In genomic region chr6:170525795-170526194, GRCh38 we compare ENCODE assay signal across 24 cellular contexts. TPM values are rescaled to one million over a fixed set of nuclear protein-coding genes. Genes with fewer than 3 reads are reported as not detected.
DNase-seq lines count a peak whose midpoint lies in the region; ATAC-seq, FAIRE-seq and TF ChIP-seq lines count a peak whose summit lies in the region.
"Had no signal": no experiment of that assay in that cellular context is flagged by ENCODE, and none has a peak within 500 bp of the region (broad histone marks: within the 10 kb centered on the region; RNA-seq: fewer than 3 reads in every experiment).

No MANE protein-coding gene starts in this region.

- H3K36me3 ChIP-seq in H1 (ENCODE audit: control insufficient read depth in 2 of 4, insufficient read depth in 4 of 4, low read length in 3 of 4) = no peaks in the 10 kb centered on the region; a peak in 1 of 8 replicates
- H3K36me3 ChIP-seq in neural cell (ENCODE audit: insufficient read depth, low read length) = no peaks in the 10 kb centered on the region
- H3K36me3 ChIP-seq in skeletal muscle tissue (ENCODE audit: control insufficient read depth in 3 of 3, insufficient read depth in 3 of 3, low read length in 3 of 3) = no peaks in the 10 kb centered on the region
- H3K36me3 ChIP-seq: BE2C; BLaER1 treated with 17β-estradiol and CSF1 and Interleukin-3, amounts not matched to agents 10 nM and 100 nM had no signal

- intact Hi-C loops in left cardiac atrium (cut with DNase I) = loop anchor here (5.0 to 10.0 kb wide), 4 partner anchors 228 to 733 kb away; partner anchors contain the start of gene DLL1 (in 1 of the 2)

- H3K9me2 ChIP-seq in neural cell (ENCODE audit: insufficient read depth, low read length) = no peaks in the 10 kb centered on the region

- FAIRE-seq in H1 (lab: Jason Lieb, UNC) = no peak
- no peak for FAIRE-seq in D721Med (lab: Jason Lieb, UNC)
- FAIRE-seq: A549, GM12891, GM18507 had no signal

- no peak for TF ChIP-seq RAD21 in H1 (IDR thresholded peaks at IDR 0.05 in 1 of 2, conservative IDR thresholded peaks at IDR 0.05 in 1 of 2; ENCODE audit: low read depth in 2 of 2, low read length in 2 of 2)
- TF ChIP-seq RAD21 in neural cell (conservative IDR thresholded peaks at IDR 0.05) = no peak

- WGBS in H1 (ENCODE audit: extremely low coverage in 1 of 2, insufficient coverage in 1 of 2, insufficient read length in 1 of 2, insufficient replicate concordance in 2 of 2, low coverage in 1 of 2, low lambda C conversion rate in 2 of 2, missing lambda C conversion rate in 1 of 2), 2 experiments = 91% methylated on average over 7 of the region's 7 CpGs; no CpG with 5 or more reads in 1 of the 2 experiments

- H4K20me1 ChIP-seq in H1 (replicated peaks in 1 of 2; ENCODE audit: control insufficient read depth in 1 of 2, insufficient read depth in 2 of 2, low read length in 2 of 2) (no peaks in the 10 kb centered on the region), neural cell (ENCODE audit: insufficient read depth) (no peaks in the 10 kb centered on the region)

- H3K4me2 ChIP-seq in H1 (ENCODE audit: insufficient read depth in 1 of 2, low read depth in 2 of 2, low read length in 2 of 2) = no peak overlapping the region
- no peak overlapping the region for H3K4me2 ChIP-seq in neural cell (ENCODE audit: low read length)
- H3K4me2 ChIP-seq: A549; BLaER1 treated with 17β-estradiol and CSF1 and Interleukin-3, amounts not matched to agents 10 nM and 100 nM had no signal

- no peak overlapping the region for H3K14ac ChIP-seq in H1 (ENCODE audit: insufficient read length)

- H2AFZ ChIP-seq in H1 (ENCODE audit: low read length) (no peak overlapping the region), neural cell (ENCODE audit: low read depth, low read length) (no peak overlapping the region)

- H2BK5ac ChIP-seq in H1 (ENCODE audit: low read depth, low read length) = no peak overlapping the region

- POLR2A ChIA-PET in HEK293T (lab: Yijun Ruan, JAX) (no interaction called here), H1 (lab: Charles Lee; ENCODE audit: partially characterized antibody) (interaction anchor here (0.8 kb wide), 1 partner anchor 26 kb away, joined by 4 read pairs; no protein-coding TSS in a partner anchor)

- no peak overlapping the region for H3K56ac ChIP-seq in H1 (replicated peaks; ENCODE audit: insufficient read length, low read depth, low read length)

- no peak overlapping the region for H2BK12ac ChIP-seq in H1 (ENCODE audit: low read depth, low read length)

- CTCF ChIA-PET in HEK293T (lab: Yijun Ruan, JAX) = no interaction called here
- CTCF ChIA-PET in H1 (lab: Charles Lee; ENCODE audit: partially characterized antibody) = interaction anchor here (1.2 kb wide), 1 partner anchor 9 kb away, joined by 3 read pairs; no protein-coding TSS in a partner anchor

- H2BK20ac ChIP-seq in H1 (ENCODE audit: low read length) = no peak overlapping the region

- no peak for TF ChIP-seq EP300 in H1 (IDR thresholded peaks at IDR 0.05; ENCODE audit: borderline replicate concordance in 1 of 2, low read depth in 2 of 2, low read length in 2 of 2)
- no peak for TF ChIP-seq EP300 in neural cell (conservative IDR thresholded peaks at IDR 0.05; ENCODE audit: poor library complexity, severe bottlenecking)

- no peaks in the 10 kb centered on the region for H3K4me1 ChIP-seq in H1 (replicated peaks in 1 of 4; ENCODE audit: control insufficient read depth in 3 of 4, insufficient read depth in 4 of 4, low read length in 3 of 4)
- peaks cover 28 to 41% (median 34%) of the 10 kb centered on the region in 3 donors for H3K4me1 ChIP-seq in skeletal muscle tissue (ENCODE audit: control insufficient read depth in 3 of 3, insufficient read depth in 3 of 3, low read length in 3 of 3)
- H3K4me1 ChIP-seq: A549 had no signal

- H3K27me3 ChIP-seq in H1 (replicated peaks in 1 of 4; ENCODE audit: control insufficient read depth in 3 of 4, extremely low read depth in 1 of 4, insufficient read depth in 3 of 4, low read length in 3 of 4) = no peaks in the 10 kb centered on the region
- no peaks in the 10 kb centered on the region for H3K27me3 ChIP-seq in neural cell (ENCODE audit: insufficient read depth, low read depth, low read length)
- no peaks in the 10 kb centered on the region for H3K27me3 ChIP-seq in skeletal muscle tissue (ENCODE audit: control insufficient read depth in 3 of 3, insufficient read depth in 3 of 3, low read length in 3 of 3)
- H3K27me3 ChIP-seq: BLaER1 treated with 17β-estradiol and CSF1 and Interleukin-3, amounts not matched to agents 10 nM and 100 nM had no signal

- H3K9me3 ChIP-seq in H1 (ENCODE audit: insufficient read depth in 2 of 2, low read depth in 1 of 2, low read length in 1 of 2) = no peaks in the 10 kb centered on the region
- H3K9me3 ChIP-seq in neural cell (ENCODE audit: low read length) = no peaks in the 10 kb centered on the region
- no peaks in the 10 kb centered on the region for H3K9me3 ChIP-seq in skeletal muscle tissue (ENCODE audit: control insufficient read depth in 3 of 3, low read length in 3 of 3)
- H3K9me3 ChIP-seq: A549; BE2C; BLaER1 treated with 17β-estradiol and CSF1 and Interleukin-3, amounts not matched to agents 10 nM and 100 nM had no signal

- H3K79me2 ChIP-seq in H1 (ENCODE audit: control insufficient read depth in 1 of 2, insufficient read depth in 2 of 2, low read length in 2 of 2) (no peaks in the 10 kb centered on the region), neural cell (replicated peaks; ENCODE audit: insufficient read depth, low read length) (no peaks in the 10 kb centered on the region)

- peak overlapping the region; percentile 18 for H4K91ac ChIP-seq in H1 (replicated peaks; ENCODE audit: insufficient read length, low read length)

- no peak overlapping the region for H4K5ac ChIP-seq in H1 (ENCODE audit: insufficient read length, low read depth, low read length)

- H3K23ac ChIP-seq in H1 (ENCODE audit: insufficient read length) = no peak overlapping the region

- no peak overlapping the region for H2BK15ac ChIP-seq in H1 (ENCODE audit: low read length)

- no peak overlapping the region for H3K4me3 ChIP-seq in H1 (ENCODE audit: extremely low read depth in 1 of 4, insufficient read depth in 2 of 4, low read depth in 3 of 4, low read length in 4 of 4)
- no peak overlapping the region for H3K4me3 ChIP-seq in neural cell (ENCODE audit: low read length)
- no peak overlapping the region for H3K4me3 ChIP-seq in skeletal muscle tissue (ENCODE audit: low read length in 3 of 3)
- H3K4me3 ChIP-seq: A549; BLaER1 treated with 17β-estradiol and CSF1 and Interleukin-3, amounts not matched to agents 10 nM and 100 nM had no signal

- no peak overlapping the region for H3K9ac ChIP-seq in H1 (replicated peaks in 1 of 4; ENCODE audit: extremely low read depth in 1 of 4, low read depth in 3 of 4, low read length in 3 of 4)
- no peak overlapping the region for H3K9ac ChIP-seq in neural cell (ENCODE audit: low read length)
- H3K9ac ChIP-seq in skeletal muscle tissue (ENCODE audit: low read depth in 1 of 3, low read length in 3 of 3) = no peak overlapping the region
- H3K9ac ChIP-seq: BLaER1 treated with 17β-estradiol and CSF1 and Interleukin-3, amounts not matched to agents 10 nM and 100 nM had no signal

- no peak for DNase-seq in HEK293T (ENCODE audit: extremely low spot score)
- DNase-seq in H1 (ENCODE audit: low read depth in 1 of 2, low spot score in 2 of 2) = no peak
- no peak for DNase-seq in left cardiac atrium
- DNase-seq in D721Med (ENCODE audit: insufficient read length, low spot score) = no peak
- DNase-seq: 8988T; ACHN; AML-193; BE2C; CD4-positive, alpha-beta T cell; CD8-positive, alpha-beta memory T cell; DMS53; DMS79 treated with DMSO at 0.1 percent for 48 hours; GF-D8; GOT3; H7; HFFc6 had no signal

- H3K27ac ChIP-seq in H1 (ENCODE audit: low read depth, low read length) (no peak overlapping the region), neural cell (ENCODE audit: low read length) (peak overlapping the region; percentile 29), skeletal muscle tissue (ENCODE audit: low read depth, low read length) (peak overlapping the region; percentile 3)
- H3K27ac ChIP-seq: A549; BLaER1 treated with 17β-estradiol and CSF1 and Interleukin-3, amounts not matched to agents 10 nM and 100 nM had no signal

- no peaks in the 10 kb centered on the region for H3K79me1 ChIP-seq in H1 (ENCODE audit: low read depth, low read length)

- H3K23me2 ChIP-seq in H1 (ENCODE audit: low read depth, low read length) = no peaks in the 10 kb centered on the region

- H4K8ac ChIP-seq in H1 (ENCODE audit: extremely low read depth, insufficient read depth, low read length) = no peak overlapping the region

- H3F3A ChIP-seq in neural cell (ENCODE audit: insufficient read depth, low read length, poor library complexity, severe bottlenecking) = no peaks in the 10 kb centered on the region

- H3K18ac ChIP-seq in H1 (ENCODE audit: extremely low read depth, low read length) = no peak overlapping the region

- no peak overlapping the region for H2AK5ac ChIP-seq in H1 (ENCODE audit: low read depth, low read length)

- ATAC-seq in left cardiac atrium = no peak
- ATAC-seq in HG02763 (IDR thresholded peaks at IDR 0.05; ENCODE audit: unreplicated experiment) = no peak
- ATAC-seq: A549, HCT116 had no signal

- no peak overlapping the region for H2BK120ac ChIP-seq in H1 (replicated peaks; ENCODE audit: low read depth, low read length)

- no peak overlapping the region for H3K4ac ChIP-seq in H1 (replicated peaks; ENCODE audit: insufficient read length, low read depth, low read length)

- TF ChIP-seq CTCF in H1 (IDR thresholded peaks at IDR 0.05; ENCODE audit: control extremely low read depth in 1 of 3, insufficient read depth in 1 of 3, low read depth in 1 of 3, low read length in 3 of 3) = no peak
- TF ChIP-seq CTCF in neural cell (IDR thresholded peaks at IDR 0.05; ENCODE audit: poor library complexity, severe bottlenecking) = no peak
- TF ChIP-seq CTCF in D721Med (IDR thresholded peaks at IDR 0.05; ENCODE audit: insufficient read depth, missing control alignments) = no peak

- TF ChIP-seq POLR2A in H1 (IDR thresholded peaks at IDR 0.05; ENCODE audit: control extremely low read depth in 1 of 2, low read depth in 2 of 2, low read length in 2 of 2) = no peak

RNA-seq across cellular contexts. Expression of gene PSMB1, which starts 27.3 kb away (rescaled TPM):
- 232 and 237 TPM in 2 replicates for total RNA-seq in H1 (2021; fragmentation: NEBNext Ultra II Directional; extraction: Animal tissue kit (Norgen Biotek cat#: 25700))
- polyA plus RNA-seq in H1 (2011; rRNA removed) (441 and 609 TPM in 2 replicates), neural cell (365 and 381 TPM in 2 replicates)
- polyA plus RNA-seq in H1 (2011; cell fraction: cytosol; rRNA removed) = 515 TPM
- polyA plus RNA-seq in H1 (2011; cell fraction: nucleus; rRNA removed) = 254 TPM
- 340 to 444 TPM (median 382 TPM) in 4 replicates for polyA plus RNA-seq in H1 (2012, experiment 1 of 2)
- 140 TPM for polyA plus RNA-seq in H1 (2012, experiment 2 of 2)
- 282 TPM for polyA plus RNA-seq in H1 (2013, experiment 1 of 2)
- 275 TPM for polyA plus RNA-seq in H1 (2013, experiment 2 of 2)
- 282 and 298 TPM in 2 replicates for polyA minus RNA-seq in H1 (2011; rRNA and poly(A)+ RNA removed)
- polyA minus RNA-seq in H1 (2011; cell fraction: cytosol; rRNA and poly(A)+ RNA removed) = 151 TPM
- 54.8 TPM for polyA minus RNA-seq in H1 (2011; cell fraction: nucleus; rRNA and poly(A)+ RNA removed)
- 176 and 192 TPM in 2 replicates for polyA minus RNA-seq in neural cell
- total RNA-seq in skeletal muscle tissue (244 TPM), left cardiac atrium (100 to 1,000 TPM; 125 to 140 TPM)

RNA-seq across cellular contexts. Expression of gene TBP, which starts 28.4 kb away (rescaled TPM):
- 17.9 and 20.9 TPM in 2 replicates for total RNA-seq in H1 (2021; fragmentation: NEBNext Ultra II Directional; extraction: Animal tissue kit (Norgen Biotek cat#: 25700))
- polyA plus RNA-seq in H1 (2011; rRNA removed) = 17.2 and 21.4 TPM in 2 replicates
- 23.1 TPM for polyA plus RNA-seq in H1 (2011; cell fraction: cytosol; rRNA removed)
- 19.8 TPM for polyA plus RNA-seq in H1 (2011; cell fraction: nucleus; rRNA removed)
- 18.6 to 24.2 TPM (median 20.5 TPM) in 4 replicates for polyA plus RNA-seq in H1 (2012, experiment 1 of 2)
- polyA plus RNA-seq in H1 (2012, experiment 2 of 2) = 6.2 TPM
- 23.2 TPM for polyA plus RNA-seq in H1 (2013, experiment 1 of 2)
- 22.6 TPM for polyA plus RNA-seq in H1 (2013, experiment 2 of 2)
- polyA minus RNA-seq in H1 (2011; rRNA and poly(A)+ RNA removed) = 16.0 and 19.4 TPM in 2 replicates
- 8.8 TPM for polyA minus RNA-seq in H1 (2011; cell fraction: cytosol; rRNA and poly(A)+ RNA removed)
- polyA minus RNA-seq in H1 (2011; cell fraction: nucleus; rRNA and poly(A)+ RNA removed) = 18.7 TPM
- 27.3 and 30.2 TPM in 2 replicates for polyA plus RNA-seq in neural cell
- polyA minus RNA-seq in neural cell = 17.0 and 23.3 TPM in 2 replicates
- 11.0 TPM for total RNA-seq in skeletal muscle tissue
- total RNA-seq in left cardiac atrium = 1 to 10 TPM; 8.8 to 9.7 TPM

RNA-seq across cellular contexts. Expression of gene PDCD2, which starts 58.6 kb away (rescaled TPM):
- 104 and 116 TPM in 2 replicates for total RNA-seq in H1 (2021; fragmentation: NEBNext Ultra II Directional; extraction: Animal tissue kit (Norgen Biotek cat#: 25700))
- polyA plus RNA-seq in H1 (2011; rRNA removed) (58.7 and 74.1 TPM in 2 replicates), neural cell (132 and 139 TPM in 2 replicates)
- polyA plus RNA-seq in H1 (2011; cell fraction: cytosol; rRNA removed) = 92.0 TPM
- 60.0 TPM for polyA plus RNA-seq in H1 (2011; cell fraction: nucleus; rRNA removed)
- 66.7 to 94.7 TPM (median 77.8 TPM) in 4 replicates for polyA plus RNA-seq in H1 (2012, experiment 1 of 2)
- polyA plus RNA-seq in H1 (2012, experiment 2 of 2) = 95.3 TPM
- 72.4 TPM for polyA plus RNA-seq in H1 (2013, experiment 1 of 2)
- 75.8 TPM for polyA plus RNA-seq in H1 (2013, experiment 2 of 2)
- polyA minus RNA-seq in H1 (2011; rRNA and poly(A)+ RNA removed) = 49.4 and 49.8 TPM in 2 replicates
- 35.5 TPM for polyA minus RNA-seq in H1 (2011; cell fraction: cytosol; rRNA and poly(A)+ RNA removed)
- polyA minus RNA-seq in H1 (2011; cell fraction: nucleus; rRNA and poly(A)+ RNA removed) = 32.7 TPM
- 70.4 and 79.0 TPM in 2 replicates for polyA minus RNA-seq in neural cell
- total RNA-seq in skeletal muscle tissue (36.0 TPM), left cardiac atrium (10 to 100 TPM; 26.7 to 41.1 TPM)
